Comparison of ENCODE assay signal across 15 cellular contexts in genomic region chr3:16478516-16478915, GRCh38. TPM values are rescaled to one million over a fixed set of nuclear protein-coding genes. Genes with fewer than 3 reads are reported as not detected.
DNase-seq lines count a peak whose midpoint lies in the region; ATAC-seq and TF ChIP-seq lines count a peak whose summit lies in the region.
"Had no signal": no experiment of that assay in that cellular context is flagged by ENCODE, and none has a peak within 500 bp of the region (broad histone marks: within the 10 kb centered on the region; RNA-seq: fewer than 3 reads in every experiment).

No MANE protein-coding gene starts in this region.

- H4K91ac ChIP-seq in trophoblast cell (ENCODE audit: low read depth, low read length) = no peak overlapping the region

- H2BK12ac ChIP-seq in trophoblast cell (ENCODE audit: low read length) = no peak overlapping the region

- no peaks in the 10 kb centered on the region for H3F3A ChIP-seq in PC-3 (ENCODE audit: low read length, unreplicated experiment)

- H3K27ac Mint-ChIP-seq in activated CD4-positive, alpha-beta memory T cell treated with anti-CD3 and anti-CD28 coated beads, Interleukin-2, amount 10 ng/mL, durations not matched to agents 7 days and 5 days = no peak overlapping the region
- H3K27ac Mint-ChIP-seq in natural killer cell = peak overlapping the region in 1 of 2 donors; percentile 89
- H3K27ac Mint-ChIP-seq: IgD-negative memory B cell had no signal

- H3K79me2 ChIP-seq in PC-3 (ENCODE audit: low read length) = no peaks in the 10 kb centered on the region
- no peaks in the 10 kb centered on the region for H3K79me2 ChIP-seq in trophoblast cell (ENCODE audit: control insufficient read depth, insufficient read depth, low read length, poor library complexity)

- H3K4me3 ChIP-seq in PC-3 (ENCODE audit: low read length) (no peak overlapping the region), fibroblast of mammary gland (ENCODE audit: control insufficient read depth, low read depth, low read length) (no peak overlapping the region), trophoblast cell (ENCODE audit: low read depth, low read length) (no peak overlapping the region)
- H3K4me3 ChIP-seq: gastrocnemius medialis had no signal

- no peak overlapping the region for H4K8ac ChIP-seq in trophoblast cell (ENCODE audit: low read depth, low read length)

- H2AK5ac ChIP-seq in trophoblast cell (ENCODE audit: low read length) = no peak overlapping the region

- BruUV-seq in PC-3 (replicated peaks; lab: Mats Ljungman, UMichigan) = no TSS peak

- DNase-seq in EH (ENCODE audit: low read depth) (peak; percentile 84), PC-3 (peak; percentile 42), fibroblast of mammary gland (ENCODE audit: low read depth) (peak; percentile 85), trophoblast cell (peak; percentile 60 to 64), natural killer cell (no peak)
- DNase-seq in activated CD4-positive, alpha-beta memory T cell treated with anti-CD3 and anti-CD28 coated beads, Interleukin-2, amount 10 ng/mL, durations not matched to agents 7 days and 5 days = no peak
- DNase-seq: activated CD4-positive, alpha-beta T cell treated with anti-CD3 and anti-CD28 coated beads for 1 hour; NCI-H2029 treated with DMSO at 0.1 percent for 48 hours; SK-N-SH; small intestine had no signal

- POLR2A ChIA-PET in PC-3 (lab: Charles Lee; ENCODE audit: unreplicated experiment) = no interaction called here
- POLR2A ChIA-PET in activated CD4-positive, alpha-beta memory T cell treated with anti-CD3 and anti-CD28 coated beads, Interleukin-2, amount 10 ng/mL, durations not matched to agents 7 days and 5 days (lab: Charles Lee) = no interaction called here

- H3K79me1 ChIP-seq in trophoblast cell (ENCODE audit: low read length) = no peaks in the 10 kb centered on the region

- no peak overlapping the region for H2BK5ac ChIP-seq in trophoblast cell (ENCODE audit: low read depth, low read length, poor library complexity)

- H3K36me3 ChIP-seq in PC-3 (ENCODE audit: low read depth, low read length) = no peaks in the 10 kb centered on the region
- H3K36me3 ChIP-seq in trophoblast cell (ENCODE audit: control insufficient read depth in 1 of 2, insufficient read depth in 2 of 2, low read length in 2 of 2) = no peaks in the 10 kb centered on the region
- H3K36me3 ChIP-seq: gastrocnemius medialis had no signal

- no peak overlapping the region for H3K4ac ChIP-seq in trophoblast cell (ENCODE audit: low read depth, low read length)

- no peak overlapping the region for H2BK120ac ChIP-seq in trophoblast cell (ENCODE audit: insufficient read depth, low read length, poor library complexity)

- no peaks in the 10 kb centered on the region for H3K27me3 Mint-ChIP-seq in activated CD4-positive, alpha-beta memory T cell treated with anti-CD3 and anti-CD28 coated beads, Interleukin-2, amount 10 ng/mL, durations not matched to agents 7 days and 5 days
- no peaks in the 10 kb centered on the region for H3K27me3 Mint-ChIP-seq in natural killer cell (ENCODE audit: low read depth in 2 of 2)
- H3K27me3 Mint-ChIP-seq: IgD-negative memory B cell had no signal

- CTCF ChIA-PET in PC-3 (lab: Charles Lee) = no interaction called here
- CTCF ChIA-PET in activated CD4-positive, alpha-beta memory T cell treated with anti-CD3 and anti-CD28 coated beads, Interleukin-2, amount 10 ng/mL, durations not matched to agents 7 days and 5 days (lab: Charles Lee) = no interaction called here

- H3K4me2 ChIP-seq in PC-3 (ENCODE audit: low read length) (no peak overlapping the region), trophoblast cell (ENCODE audit: low read length) (no peak overlapping the region)
- H3K4me2 ChIP-seq: SK-N-SH had no signal

- H2AFZ ChIP-seq in PC-3 (ENCODE audit: low read length) (no peak overlapping the region), trophoblast cell (ENCODE audit: insufficient read depth, low read length, poor library complexity) (no peak overlapping the region)

- no peaks in the 10 kb centered on the region for H3K9me3 Mint-ChIP-seq in activated CD4-positive, alpha-beta memory T cell treated with anti-CD3 and anti-CD28 coated beads, Interleukin-2, amount 10 ng/mL, durations not matched to agents 7 days and 5 days
- no peaks in the 10 kb centered on the region for H3K9me3 Mint-ChIP-seq in natural killer cell

- H3K27ac ChIP-seq in PC-3 (ENCODE audit: low read length) (no peak overlapping the region), trophoblast cell (ENCODE audit: low read depth, low read length) (no peak overlapping the region)
- H3K27ac ChIP-seq: gastrocnemius medialis had no signal

- H3K9ac ChIP-seq in PC-3 (ENCODE audit: low read length) (no peak overlapping the region), trophoblast cell (ENCODE audit: low read length) (no peak overlapping the region)
- H3K9ac ChIP-seq: SK-N-SH had no signal

- no peaks in the 10 kb centered on the region for H3K9me2 ChIP-seq in PC-3 (replicated peaks; ENCODE audit: low read length)
- H3K9me2 ChIP-seq: SK-N-SH had no signal

- H3K18ac ChIP-seq in trophoblast cell (ENCODE audit: low read length) = no peak overlapping the region

- peaks cover 77% of the 10 kb centered on the region for H3K36me3 Mint-ChIP-seq in activated CD4-positive, alpha-beta memory T cell treated with anti-CD3 and anti-CD28 coated beads, Interleukin-2, amount 10 ng/mL, durations not matched to agents 7 days and 5 days (ENCODE audit: low read depth)
- no peaks in the 10 kb centered on the region for H3K36me3 Mint-ChIP-seq in natural killer cell

- no peak overlapping the region for H3K23ac ChIP-seq in trophoblast cell (ENCODE audit: low read length)

- ATAC-seq in PC-3 (no peak), HG03025 (IDR thresholded peaks at IDR 0.05; ENCODE audit: low FRiP score, unreplicated experiment) (no peak), natural killer cell (no peak)
- ATAC-seq: HCT116 had no signal

- peaks cover 63% of the 10 kb centered on the region for H3K4me1 Mint-ChIP-seq in activated CD4-positive, alpha-beta memory T cell treated with anti-CD3 and anti-CD28 coated beads, Interleukin-2, amount 10 ng/mL, durations not matched to agents 7 days and 5 days
- H3K4me1 Mint-ChIP-seq in natural killer cell = peaks cover 71 to 84% of the 10 kb centered on the region in 2 donors

- H3K9me3 ChIP-seq in PC-3 (ENCODE audit: low read length) (no peaks in the 10 kb centered on the region), trophoblast cell (ENCODE audit: insufficient read depth, low read depth, low read length) (no peaks in the 10 kb centered on the region)
- H3K9me3 ChIP-seq: gastrocnemius medialis, SK-N-SH had no signal

- H3K4me1 ChIP-seq in PC-3 (ENCODE audit: insufficient read depth, low read length) (0 out of 2 replicates have a peak, but pooled peaks cover 8% of the 10 kb centered on the region), trophoblast cell (ENCODE audit: control insufficient read depth in 1 of 2, insufficient read depth in 2 of 2, low read length in 2 of 2) (peaks cover 0 to 2% of the 10 kb centered on the region in 2 experiments)

- no peak for TF ChIP-seq CTCF in PC-3 (conservative IDR thresholded peaks at IDR 0.05; ENCODE audit: low read depth, low read length)
- no peak for TF ChIP-seq CTCF in fibroblast of mammary gland (conservative IDR thresholded peaks at IDR 0.05; ENCODE audit: control insufficient read depth, insufficient read depth, low read depth, low read length)
- TF ChIP-seq CTCF in natural killer cell (IDR thresholded peaks at IDR 0.05) = no peak

- H3K14ac ChIP-seq in trophoblast cell (ENCODE audit: low read length) = no peak overlapping the region

- no peak overlapping the region for H3K4me3 Mint-ChIP-seq in activated CD4-positive, alpha-beta memory T cell treated with anti-CD3 and anti-CD28 coated beads, Interleukin-2, amount 10 ng/mL, durations not matched to agents 7 days and 5 days
- H3K4me3 Mint-ChIP-seq in natural killer cell = no peak overlapping the region
- H3K4me3 Mint-ChIP-seq: nephron had no signal

- H4K12ac ChIP-seq in trophoblast cell (ENCODE audit: low read depth, low read length) = no peak overlapping the region

- no CpG with 5 or more reads among the region's 2 CpGs for WGBS in trophoblast cell (ENCODE audit: extremely low coverage, insufficient coverage, insufficient read length)

- H3K27me3 ChIP-seq in PC-3 (ENCODE audit: low read length) = no peaks in the 10 kb centered on the region
- H3K27me3 ChIP-seq in trophoblast cell (ENCODE audit: insufficient read depth, low read length) = no peaks in the 10 kb centered on the region
- H3K27me3 ChIP-seq: gastrocnemius medialis had no signal

- H4K20me1 ChIP-seq in PC-3 (ENCODE audit: low read length) = no peaks in the 10 kb centered on the region

- intact Hi-C loops in PC-3 (cut with micrococcal nuclease) (no loop called here), natural killer cell (cut with micrococcal nuclease) (loop anchor here (5.0 kb wide), 1 partner anchor 34 kb away; the partner anchor contains the start of gene RFTN1)

RNA-seq across cellular contexts. Expression of gene RFTN1, which starts 35.0 kb away (rescaled TPM):
- total RNA-seq in PC-3 (2014; rRNA removed) = 9.7 and 12.3 TPM in 2 replicates
- 5.4 and 5.8 TPM in 2 replicates for polyA plus RNA-seq in trophoblast cell (2013)
- 10 to 100 TPM; 74.9 to 75.1 TPM for total RNA-seq in activated CD4-positive, alpha-beta memory T cell treated with anti-CD3 and anti-CD28 coated beads, Interleukin-2, amount 10 ng/mL, durations not matched to agents 7 days and 5 days
- total RNA-seq in natural killer cell = 100 to 1,000 TPM; 112 to 135 (median 115) TPM

Comparison
In these comparisons a context has a peak if more than half of its experiments do, and no peak if none do; other contexts are left out.
1. DNase-seq: peak in EH (single experiment), PC-3 (single experiment), fibroblast of mammary gland (single experiment) and trophoblast cell (2 of 2); none in activated CD4-positive, alpha-beta memory T cell treated with anti-CD3 and anti-CD28 coated beads, Interleukin-2, amount 10 ng/mL, durations not matched to agents 7 days and 5 days (single experiment) and natural killer cell (single experiment).